8 cellular contexts compared by ENCODE assay signal in genomic region chr4:127964426-127965061, GRCh38. TPM values are rescaled to one million over a fixed set of nuclear protein-coding genes. Genes with fewer than 3 reads are reported as not detected.
DNase-seq lines count a peak whose midpoint lies in the region; ATAC-seq and TF ChIP-seq lines count a peak whose summit lies in the region.
"Not testable (repeated sequence)": the region's sequence is repeated elsewhere in the genome, so short reads cannot be mapped to it uniquely, and the experiment has no call there.

No MANE protein-coding gene starts in this region.

- H3K4me3 ChIP-seq in BE2C (ENCODE audit: low read depth, low read length) (peak overlapping the region; percentile 98), endocrine pancreas (ENCODE audit: control insufficient read depth, insufficient read depth, low read length) (peak overlapping the region; percentile 40), lower lobe of right lung (peak overlapping the region; percentile 97)

- not testable (repeated sequence) for H3K36me3 ChIP-seq in BE2C; endocrine pancreas (ENCODE audit: control insufficient read depth, insufficient read depth, low read length); lower lobe of right lung

- TF ChIP-seq CTCF in BE2C (IDR thresholded peaks at IDR 0.05; ENCODE audit: low read depth, low read length); lower lobe of right lung (IDR thresholded peaks at IDR 0.05): not testable (repeated sequence)

- H3K9ac ChIP-seq in endocrine pancreas (ENCODE audit: control insufficient read depth, insufficient read depth, low read length) = peak overlapping the region; percentile 97

- ATAC-seq in GM19397 (IDR thresholded peaks at IDR 0.05; ENCODE audit: unreplicated experiment) (peak; percentile 24), HG02981 (IDR thresholded peaks at IDR 0.05; ENCODE audit: unreplicated experiment) (peak; percentile 13), lower lobe of right lung (peak; percentile 47 to 51)

- peak overlapping the region; percentile 96 for H3K27ac ChIP-seq in lower lobe of right lung

- intact Hi-C loops in lower lobe of right lung (cut with DNase I) = not testable (repeated sequence)

- DNase-seq in BE2C = peak; percentile 44
- peak; percentile 54 for DNase-seq in NCI-H2227 (lab: John Stamatoyannopoulos, UW; ENCODE audit: unreplicated experiment)
- peak; percentile 6 for DNase-seq in activated T-cell treated with anti-CD3 and anti-CD28 coated beads for 1 hour (ENCODE audit: low read depth)
- not testable (repeated sequence) for DNase-seq in lower lobe of right lung
- peak; percentile 2 for DNase-seq in smooth muscle cell of the brain vasculature (ENCODE audit: low read depth, low spot score)

- not testable (repeated sequence) for H3K4me1 ChIP-seq in BE2C
- H3K4me1 ChIP-seq in endocrine pancreas (ENCODE audit: control insufficient read depth, insufficient read depth, low read length) (peaks cover 16% of the 10 kb centered on the region), lower lobe of right lung (peaks cover 27% of the 10 kb centered on the region)

- H3K27me3 ChIP-seq in BE2C; endocrine pancreas (ENCODE audit: control insufficient read depth, insufficient read depth, low read length); lower lobe of right lung (ENCODE audit: low read depth): not testable (repeated sequence)

- not testable (repeated sequence) for H3K9me3 ChIP-seq in BE2C; endocrine pancreas (ENCODE audit: control insufficient read depth, low read length); lower lobe of right lung

RNA-seq across cellular contexts. Expression of gene MFSD8, which starts 0.4 kb away (rescaled TPM):
- polyA plus RNA-seq in BE2C (2012; ENCODE audit: insufficient read depth, insufficient read length, low read depth) = 15.1 TPM
- 20.9 TPM for total RNA-seq in lower lobe of right lung

RNA-seq across cellular contexts. Expression of gene ABHD18, which starts 0.7 kb away (rescaled TPM):
- 3.5 TPM for polyA plus RNA-seq in BE2C (2012; ENCODE audit: insufficient read depth, insufficient read length, low read depth)
- total RNA-seq in lower lobe of right lung = 12.6 TPM

Comparison
In these comparisons a context has a peak if more than half of its experiments do, and no peak if none do; other contexts are left out.
1. H3K4me3 ChIP-seq: peak in every context shown above with its lines; median percentile 98 in BE2C; 97 in lower lobe of right lung; 40 in endocrine pancreas.